2 cellular contexts compared by ENCODE assay signal in the genomic region with DNA sequence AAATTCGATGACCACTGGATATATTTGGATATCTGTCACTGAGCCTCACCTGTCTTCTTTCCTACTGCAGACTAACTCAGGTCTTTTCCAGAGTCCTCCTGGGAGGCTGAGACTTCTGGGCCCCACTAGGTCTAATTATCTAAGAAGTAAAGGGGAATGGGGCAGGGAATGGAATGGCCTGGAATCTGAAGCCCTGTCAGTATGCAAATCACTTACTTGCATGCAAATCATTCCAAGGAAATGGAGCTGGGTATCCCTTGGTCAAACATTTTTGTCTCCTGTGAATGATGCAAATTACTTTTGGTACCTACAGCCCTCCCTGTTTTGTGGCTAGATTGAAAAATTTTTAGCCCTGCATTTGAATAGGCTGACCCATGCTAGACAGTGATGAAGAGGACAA.
TF ChIP-seq lines count a peak whose summit lies in the region.

No MANE protein-coding gene starts in this region.

TF ChIP-seq in H1, 55 proteins besides CTCF, POLR2A, EP300 and RAD21:
- no peak for TF ChIP-seq RXRA (IDR thresholded peaks at IDR 0.05; ENCODE audit: insufficient read depth, low read depth, low read length)
- peak; percentile 65; the same call in 1 of the 2 replicates for TF ChIP-seq TEAD4 (IDR thresholded peaks at IDR 0.05; ENCODE audit: low read depth, low read length)

TF ChIP-seq in WTC11, 78 proteins besides CTCF, POLR2A, EP300 and RAD21:
- TF ChIP-seq, protein P1, sequence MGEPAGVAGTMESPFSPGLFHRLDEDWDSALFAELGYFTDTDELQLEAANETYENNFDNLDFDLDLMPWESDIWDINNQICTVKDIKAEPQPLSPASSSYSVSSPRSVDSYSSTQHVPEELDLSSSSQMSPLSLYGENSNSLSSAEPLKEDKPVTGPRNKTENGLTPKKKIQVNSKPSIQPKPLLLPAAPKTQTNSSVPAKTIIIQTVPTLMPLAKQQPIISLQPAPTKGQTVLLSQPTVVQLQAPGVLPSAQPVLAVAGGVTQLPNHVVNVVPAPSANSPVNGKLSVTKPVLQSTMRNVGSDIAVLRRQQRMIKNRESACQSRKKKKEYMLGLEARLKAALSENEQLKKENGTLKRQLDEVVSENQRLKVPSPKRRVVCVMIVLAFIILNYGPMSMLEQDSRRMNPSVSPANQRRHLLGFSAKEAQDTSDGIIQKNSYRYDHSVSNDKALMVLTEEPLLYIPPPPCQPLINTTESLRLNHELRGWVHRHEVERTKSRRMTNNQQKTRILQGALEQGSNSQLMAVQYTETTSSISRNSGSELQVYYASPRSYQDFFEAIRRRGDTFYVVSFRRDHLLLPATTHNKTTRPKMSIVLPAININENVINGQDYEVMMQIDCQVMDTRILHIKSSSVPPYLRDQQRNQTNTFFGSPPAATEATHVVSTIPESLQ (CRISPR knock-in tag; IDR thresholded peaks at IDR 0.05), result no peak
- TF ChIP-seq E2F5 (CRISPR knock-in tag; IDR thresholded peaks at IDR 0.05) (no peak), FOXP4 (CRISPR knock-in tag; IDR thresholded peaks at IDR 0.05) (no peak), USF2 (CRISPR knock-in tag; IDR thresholded peaks at IDR 0.05) (no peak)
- TF ChIP-seq, protein P2, sequence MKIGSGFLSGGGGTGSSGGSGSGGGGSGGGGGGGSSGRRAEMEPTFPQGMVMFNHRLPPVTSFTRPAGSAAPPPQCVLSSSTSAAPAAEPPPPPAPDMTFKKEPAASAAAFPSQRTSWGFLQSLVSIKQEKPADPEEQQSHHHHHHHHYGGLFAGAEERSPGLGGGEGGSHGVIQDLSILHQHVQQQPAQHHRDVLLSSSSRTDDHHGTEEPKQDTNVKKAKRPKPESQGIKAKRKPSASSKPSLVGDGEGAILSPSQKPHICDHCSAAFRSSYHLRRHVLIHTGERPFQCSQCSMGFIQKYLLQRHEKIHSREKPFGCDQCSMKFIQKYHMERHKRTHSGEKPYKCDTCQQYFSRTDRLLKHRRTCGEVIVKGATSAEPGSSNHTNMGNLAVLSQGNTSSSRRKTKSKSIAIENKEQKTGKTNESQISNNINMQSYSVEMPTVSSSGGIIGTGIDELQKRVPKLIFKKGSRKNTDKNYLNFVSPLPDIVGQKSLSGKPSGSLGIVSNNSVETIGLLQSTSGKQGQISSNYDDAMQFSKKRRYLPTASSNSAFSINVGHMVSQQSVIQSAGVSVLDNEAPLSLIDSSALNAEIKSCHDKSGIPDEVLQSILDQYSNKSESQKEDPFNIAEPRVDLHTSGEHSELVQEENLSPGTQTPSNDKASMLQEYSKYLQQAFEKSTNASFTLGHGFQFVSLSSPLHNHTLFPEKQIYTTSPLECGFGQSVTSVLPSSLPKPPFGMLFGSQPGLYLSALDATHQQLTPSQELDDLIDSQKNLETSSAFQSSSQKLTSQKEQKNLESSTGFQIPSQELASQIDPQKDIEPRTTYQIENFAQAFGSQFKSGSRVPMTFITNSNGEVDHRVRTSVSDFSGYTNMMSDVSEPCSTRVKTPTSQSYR (CRISPR knock-in tag; IDR thresholded peaks at IDR 0.05), result no peak
